In genomic region chr1:51623450-51623849, GRCh38 we compare ENCODE assay signal across 2 cellular contexts.
TF ChIP-seq lines count a peak whose summit lies in the region.

No MANE protein-coding gene starts in this region.

TF ChIP-seq in HCT116, 20 proteins besides CTCF, POLR2A, EP300 and RAD21:
- TF ChIP-seq CEBPB (IDR thresholded peaks at IDR 0.05; ENCODE audit: low read depth) (no peak), MAX (IDR thresholded peaks at IDR 0.05) (no peak), REST (IDR thresholded peaks at IDR 0.05; ENCODE audit: low read depth) (no peak), CBX3 (IDR thresholded peaks at IDR 0.05; ENCODE audit: low read depth) (no peak), EZH2 (IDR thresholded peaks at IDR 0.05) (no peak), SP1 (IDR thresholded peaks at IDR 0.05; ENCODE audit: low read depth) (no peak), EGR1 (IDR thresholded peaks at IDR 0.05; ENCODE audit: low read depth) (no peak), YY1 (IDR thresholded peaks at IDR 0.05; ENCODE audit: extremely low read depth, insufficient replicate concordance, low read depth, low read length) (no peak), TCF7L2 (IDR thresholded peaks at IDR 0.05; ENCODE audit: borderline replicate concordance, extremely low read depth, insufficient read depth, insufficient read length) (no peak), SRF (IDR thresholded peaks at IDR 0.05; ENCODE audit: low read depth) (no peak), POLR2AphosphoS5 (IDR thresholded peaks at IDR 0.05; ENCODE audit: low read depth, low read length) (no peak), SIN3A (IDR thresholded peaks at IDR 0.05; ENCODE audit: low read depth) (no peak), JUND (IDR thresholded peaks at IDR 0.05) (no peak), ZNF274 (IDR thresholded peaks at IDR 0.05; ENCODE audit: low read depth, low read length) (no peak), ZFX (IDR thresholded peaks at IDR 0.05) (no peak)

TF ChIP-seq in K562, 482 proteins besides CTCF, POLR2A, EP300 and RAD21:
- peak; percentile 53; the same call in 1 of the 2 replicates for TF ChIP-seq MAFK (IDR thresholded peaks at IDR 0.05; ENCODE audit: low read length)
- no peak for TF ChIP-seq SPI1 (IDR thresholded peaks at IDR 0.05; ENCODE audit: borderline replicate concordance, low read depth, low read length)
- TF ChIP-seq ZNF280A (IDR thresholded peaks at IDR 0.05; ENCODE audit: low read depth, partially characterized antibody): no peak
- TF ChIP-seq MAFF (IDR thresholded peaks at IDR 0.05; ENCODE audit: low read length): peak; percentile 70; the same call in 1 of the 2 replicates
- TF ChIP-seq ZNF644 (tag; IDR thresholded peaks at IDR 0.05; ENCODE audit: low read depth): no peak
- TF ChIP-seq KDM1A (IDR thresholded peaks at IDR 0.05): 0 out of 4 replicates have a peak, but pooled peaks of 1 of the 2 experiments have one; percentile 7
- no peak for TF ChIP-seq HDAC3 (IDR thresholded peaks at IDR 0.05; ENCODE audit: borderline replicate concordance, partially characterized antibody)
- no peak for TF ChIP-seq CEBPZ (IDR thresholded peaks at IDR 0.05; ENCODE audit: borderline replicate concordance, low read depth, low read length)
- TF ChIP-seq ZBTB40 (IDR thresholded peaks at IDR 0.05): no peak
- TF ChIP-seq ZBTB40 (CRISPR knock-in tag; IDR thresholded peaks at IDR 0.05): no peak
- TF ChIP-seq CREBBP (IDR thresholded peaks at IDR 0.05; ENCODE audit: low read depth, low read length): no peak
- no peak for TF ChIP-seq NEUROD1 (IDR thresholded peaks at IDR 0.05; ENCODE audit: borderline replicate concordance, low read depth, low read length, partially characterized antibody)
- TF ChIP-seq SMARCA4 (IDR thresholded peaks at IDR 0.05): peak; percentile 14; the same call in 1 of the 2 replicates
- TF ChIP-seq MAFG (tag; conservative IDR thresholded peaks at IDR 0.05): peak; percentile 85
- TF ChIP-seq GATAD2B (IDR thresholded peaks at IDR 0.05; ENCODE audit: borderline replicate concordance): peak; percentile 39; the same call in 1 of the 2 replicates
- TF ChIP-seq SMAD4 (CRISPR knock-in tag; conservative IDR thresholded peaks at IDR 0.05): peak; percentile 76
- TF ChIP-seq NCOR1 (IDR thresholded peaks at IDR 0.05): peak; percentile 42
- peak; percentile 82 for TF ChIP-seq C11orf30 (IDR thresholded peaks at IDR 0.05; ENCODE audit: low read depth)
- no peak for TF ChIP-seq ZKSCAN8 (CRISPR knock-in tag; IDR thresholded peaks at IDR 0.05)
- 0 out of 2 replicates have a peak, but pooled peaks have one; percentile 7 for TF ChIP-seq HMBOX1 (IDR thresholded peaks at IDR 0.05)
- TF ChIP-seq NFE2 (IDR thresholded peaks at IDR 0.05; ENCODE audit: low read depth): peak; percentile 82
- peak; percentile 79 for TF ChIP-seq ZNF316 (IDR thresholded peaks at IDR 0.05)
